ENCODE assay signal across 1 cellular context in genomic region chr19:58400916-58401824, GRCh38.
A peak's percentile ranks its signal among the peaks of the same experiment; 100 is the strongest.
TF ChIP-seq lines count a peak whose summit lies in the region.

No MANE protein-coding gene starts in this region.

TF ChIP-seq in HepG2, 621 proteins besides CTCF, POLR2A, EP300 and RAD21 (continued from another document and continues in another):
- TF ChIP-seq THAP9 (CRISPR knock-in tag; IDR thresholded peaks at IDR 0.05; ENCODE audit: borderline replicate concordance), result peak; percentile 56; the same call in 1 of the 2 replicates
- TF ChIP-seq ATF4 (CRISPR knock-in tag; IDR thresholded peaks at IDR 0.05), result no peak; a peak in 1 of 4 replicates
- no peak for TF ChIP-seq NPAS2 (CRISPR knock-in tag; IDR thresholded peaks at IDR 0.05; ENCODE audit: borderline replicate concordance)
- TF ChIP-seq KAT8 (CRISPR knock-in tag; IDR thresholded peaks at IDR 0.05), result peak; percentile 29; the same call in 1 of the 2 replicates
- no peak for TF ChIP-seq FOXJ3 (CRISPR knock-in tag; IDR thresholded peaks at IDR 0.05; ENCODE audit: borderline replicate concordance)
- TF ChIP-seq ZBTB8A (CRISPR knock-in tag; IDR thresholded peaks at IDR 0.05; ENCODE audit: borderline replicate concordance, low read depth), result no peak
- TF ChIP-seq E2F5 (CRISPR knock-in tag; conservative IDR thresholded peaks at IDR 0.05), result 0 out of 2 replicates have a peak, but pooled peaks have one; percentile 72
- no peak for TF ChIP-seq PLSCR1 (CRISPR knock-in tag; IDR thresholded peaks at IDR 0.05; ENCODE audit: borderline replicate concordance)
- peak; percentile 67; the same call in 1 of the 2 replicates for TF ChIP-seq GABPB1 (CRISPR knock-in tag; IDR thresholded peaks at IDR 0.05)
- peak; percentile 61; the same call in 1 of the 2 replicates for TF ChIP-seq MAZ (IDR thresholded peaks at IDR 0.05; ENCODE audit: borderline replicate concordance, low read depth, low read length)
- peak; percentile 51; the same call in 1 of the 2 replicates for TF ChIP-seq MAZ (CRISPR knock-in tag; IDR thresholded peaks at IDR 0.05; ENCODE audit: low read depth)
- no peak for TF ChIP-seq ZNF18 (CRISPR knock-in tag; IDR thresholded peaks at IDR 0.05; ENCODE audit: insufficient replicate concordance)
- TF ChIP-seq CAMTA2 (CRISPR knock-in tag; IDR thresholded peaks at IDR 0.05; ENCODE audit: borderline replicate concordance), result no peak
- no peak for TF ChIP-seq CREBL2 (CRISPR knock-in tag; IDR thresholded peaks at IDR 0.05; ENCODE audit: borderline replicate concordance)
- TF ChIP-seq KIAA2018 (CRISPR knock-in tag; IDR thresholded peaks at IDR 0.05; ENCODE audit: borderline replicate concordance), result no peak
- 0 out of 2 replicates have a peak, but pooled peaks have one; percentile 9 for TF ChIP-seq KDM3A (CRISPR knock-in tag; IDR thresholded peaks at IDR 0.05; ENCODE audit: low read depth)
- TF ChIP-seq ZNF687 (CRISPR knock-in tag; IDR thresholded peaks at IDR 0.05), result peak; percentile 90
- TF ChIP-seq ZNF549 (CRISPR knock-in tag; IDR thresholded peaks at IDR 0.05), result no peak
- no peak for TF ChIP-seq ZBTB10 (CRISPR knock-in tag; IDR thresholded peaks at IDR 0.05; ENCODE audit: borderline replicate concordance)
- TF ChIP-seq ZNF740 (CRISPR knock-in tag; IDR thresholded peaks at IDR 0.05), result no peak
- TF ChIP-seq ZNF710 (CRISPR knock-in tag; IDR thresholded peaks at IDR 0.05; ENCODE audit: borderline replicate concordance), result no peak
- TF ChIP-seq HOXA5 (CRISPR knock-in tag; IDR thresholded peaks at IDR 0.05), result no peak
- TF ChIP-seq HNF4G (IDR thresholded peaks at IDR 0.05; ENCODE audit: borderline replicate concordance, low read depth, low read length), result no peak
- TF ChIP-seq HNF4G (CRISPR knock-in tag; IDR thresholded peaks at IDR 0.05; ENCODE audit: borderline replicate concordance, low read depth), result 0 out of 2 replicates have a peak, but pooled peaks have one; percentile 27
